In the genomic region with DNA sequence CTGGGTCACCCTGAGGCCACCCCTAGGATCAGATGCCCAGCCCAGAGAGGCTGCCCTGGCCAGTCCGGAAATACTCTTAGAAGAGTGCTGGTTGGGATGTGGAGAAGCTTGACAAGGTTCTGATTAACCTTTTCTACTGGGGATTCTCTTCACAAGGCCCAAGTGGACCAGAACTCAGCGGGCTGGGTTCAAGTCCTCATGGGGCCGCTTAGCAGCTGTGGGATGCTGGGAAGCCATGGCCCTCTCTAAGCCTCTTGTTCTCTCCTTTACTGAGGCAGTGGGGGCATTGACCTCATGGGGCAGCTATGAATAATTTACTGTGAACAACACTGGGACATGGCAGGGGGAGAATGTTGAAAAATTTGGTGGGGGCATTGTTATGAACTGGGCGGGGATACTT, we compare ENCODE assay signal across 25 cellular contexts.
"Had no signal": no experiment of that assay in that cellular context is flagged by ENCODE, and none has a peak within 500 bp of the region (broad histone marks: within the 10 kb centered on the region; RNA-seq: fewer than 3 reads in every experiment).

No MANE protein-coding gene starts in this region.

- DNase-seq: activated CD4-positive, alpha-beta memory T cell treated with anti-CD3 and anti-CD28 coated beads for 36 hours; activated CD4-positive, alpha-beta T cell treated with anti-CD3 and anti-CD28 coated beads, Interleukin-2, amount 10 ng/mL, durations not matched to agents 7 days and 5 days; activated effector memory CD4-positive, alpha-beta T cell treated with Interleukin-2 at 50 U/mL for 16 hours; activated naive CD4-positive, alpha-beta T cell treated with Interleukin-2 at 50 U/mL for 16 hours; activated naive CD8-positive, alpha-beta T cell treated with anti-CD3 and anti-CD28 coated beads, Interleukin-2, amount 50 U/mL, for 24 hours; activated T-cell treated with anti-CD3 and anti-CD28 coated beads, Interleukin-2, amount 50 U/mL, for 24 hours; amniotic stem cell; IMR-90; KBM-7; NCI-H1048; NCI-H146; NCI-H187 treated with DMSO at 0.1 percent for 48 hours; NCI-H2171 treated with DMSO at 0.1 percent for 48 hours; NCI-H345; NCI-H510A; NCI-H526 treated with DMSO at 0.1 percent for 48 hours; NCI-H82; SIG-M5; T-helper 17 cell; T-helper 9 cell had no signal

- H3K4me1 Mint-ChIP-seq: T-helper 17 cell had no signal

- H3K9me3 Mint-ChIP-seq: activated CD4-positive, alpha-beta T cell treated with anti-CD3 and anti-CD28 coated beads, Interleukin-2, amount 10 ng/mL, durations not matched to agents 7 days and 5 days; activated T-cell treated with anti-CD3 and anti-CD28 coated beads, Interleukin-2, amount 50 U/mL, for 24 hours; activated T-helper 1 cell treated with anti-CD3 and anti-CD28 coated beads, Interleukin-12 subunit alpha, Interleukin-12 subunit beta, Interleukin-2, Interleukin-4 antibody, amounts not matched to agents 30 ng/mL and 10 ng/mL and 1 ng/mL, durations not matched to agents 14 hours and 24 hours and 36 hours had no signal

- H3K4me3 Mint-ChIP-seq: activated CD4-positive, alpha-beta memory T cell treated with anti-CD3 and anti-CD28 coated beads for 36 hours; activated CD4-positive, alpha-beta T cell treated with anti-CD3 and anti-CD28 coated beads, Interleukin-2, amount 10 ng/mL, durations not matched to agents 7 days and 5 days; activated naive CD8-positive, alpha-beta T cell treated with anti-CD3 and anti-CD28 coated beads, Interleukin-2, amount 50 U/mL, for 24 hours; activated T-cell treated with anti-CD3 and anti-CD28 coated beads, Interleukin-2, amount 50 U/mL, for 24 hours; activated T-helper 1 cell treated with anti-CD3 and anti-CD28 coated beads, Interleukin-12 subunit alpha, Interleukin-12 subunit beta, Interleukin-2, Interleukin-4 antibody, amounts not matched to agents 30 ng/mL and 10 ng/mL and 1 ng/mL, durations not matched to agents 14 hours and 24 hours and 36 hours; brain; T-helper 17 cell; WTC11 had no signal

- H3K27ac Mint-ChIP-seq: activated CD4-positive, alpha-beta memory T cell treated with anti-CD3 and anti-CD28 coated beads for 36 hours; activated CD4-positive, alpha-beta T cell treated with anti-CD3 and anti-CD28 coated beads, Interleukin-2, amount 10 ng/mL, durations not matched to agents 7 days and 5 days; activated naive CD4-positive, alpha-beta T cell treated with anti-CD3 and anti-CD28 coated beads, Interleukin-2, amount 50 U/mL, for 72 hours; activated naive CD8-positive, alpha-beta T cell treated with anti-CD3 and anti-CD28 coated beads, Interleukin-2, amount 50 U/mL, for 24 hours; activated T-cell treated with anti-CD3 and anti-CD28 coated beads, Interleukin-2, amount 50 U/mL, for 24 hours; activated T-helper 1 cell treated with anti-CD3 and anti-CD28 coated beads, Interleukin-12 subunit alpha, Interleukin-12 subunit beta, Interleukin-2, Interleukin-4 antibody, amounts not matched to agents 30 ng/mL and 10 ng/mL and 1 ng/mL, durations not matched to agents 14 hours and 24 hours and 36 hours; T-helper 17 cell; WTC11 had no signal

- H3K36me3 Mint-ChIP-seq: activated CD4-positive, alpha-beta memory T cell treated with anti-CD3 and anti-CD28 coated beads for 36 hours; activated naive CD4-positive, alpha-beta T cell treated with anti-CD3 and anti-CD28 coated beads, Interleukin-2, amount 50 U/mL, for 72 hours; brain had no signal

- FAIRE-seq: astrocyte had no signal
